Comparison of ENCODE assay signal across 8 cellular contexts in genomic region chr19:58097783-58098681, GRCh38. TPM values are rescaled to one million over a fixed set of nuclear protein-coding genes. Genes with fewer than 3 reads are reported as not detected.
DNase-seq lines count a peak whose midpoint lies in the region; FAIRE-seq and TF ChIP-seq lines count a peak whose summit lies in the region.

TSS of gene ZSCAN18 (minus strand) at chr19:58098231. CDS start at chr19:58090267, 7,964 bp downstream.

- H3K9me3 ChIP-seq in neuron (ENCODE audit: low read length) = peaks cover 39% of the 10 kb centered on the region
- peaks cover 0 to 71% (median 40%) of the 10 kb centered on the region in 4 donors for H3K9me3 ChIP-seq in stomach

- no peak for TF ChIP-seq CTCF in stomach (IDR thresholded peaks at IDR 0.05)

- H3K27me3 ChIP-seq in neuron (ENCODE audit: insufficient read depth, low read length) (no peaks in the 10 kb centered on the region), stomach (no peaks in the 10 kb centered on the region)

- DNase-seq in GM18507 (ENCODE audit: extremely low spot score, insufficient read length, low read depth) = peak; percentile 23
- DNase-seq in HTR-8/SVneo (ENCODE audit: insufficient read length, low spot score) = peak; percentile 94
- DNase-seq in RPMI8226 = peak; percentile 90
- DNase-seq in activated naive CD4-positive, alpha-beta T cell treated with Interleukin-2 at 50 U/mL for 16 hours = peak; percentile 95
- DNase-seq in frontal cortex (ENCODE audit: low spot score in 2 of 2) = peak; percentile 99 to 100
- peak; percentile 96 for DNase-seq in stomach
- no peak for DNase-seq in HT-29 (ENCODE audit: low spot score)

- peak; percentile 39 for TF ChIP-seq EP300 in stomach (IDR thresholded peaks at IDR 0.05)

- peak in 1 of 4 donors; percentile 37 for TF ChIP-seq POLR2A in stomach (IDR thresholded peaks at IDR 0.05)

- 0 to 2% (median 1%) methylated on average over 31 to 67 of the region's 67 CpGs for WGBS in stomach, 5 donors

- H2AFZ ChIP-seq in neuron (ENCODE audit: low read depth, low read length) = peak within 1 kb of the TSS; percentile 52

- H3K4me3 ChIP-seq in neuron (ENCODE audit: low read length) (peak within 1 kb of the TSS; percentile 97), stomach (peak within 1 kb of the TSS; percentile 66 to 96 (median 91))

- H3K36me3 ChIP-seq in neuron (ENCODE audit: insufficient read depth, low read length) (peaks cover 26% of the 10 kb centered on the region), stomach (peaks cover 0 to 34% (median 13%) of the 10 kb centered on the region in 4 donors)

- FAIRE-seq in GM18507 (lab: Jason Lieb, UNC) (no peak), HTR-8/SVneo (lab: Jason Lieb, UNC) (peak; percentile 99), frontal cortex (lab: Jason Lieb, UNC) (peak; percentile 90)

- H3K27ac ChIP-seq in stomach = peak within 1 kb of the TSS; percentile 85 to 97 (median 90)

- intact Hi-C loops in stomach (cut with DNase I; ENCODE audit: low total_unique reads) = no loop called here

- H3K4me1 ChIP-seq in neuron (ENCODE audit: insufficient read depth, low read length) = peaks cover 3% of the 10 kb centered on the region
- H3K4me1 ChIP-seq in stomach = peaks cover 0 to 21% (median 20%) of the 10 kb centered on the region in 4 donors

RNA-seq across cellular contexts. Expression of gene ZSCAN18, which starts in this region (rescaled TPM):
- 95.0 TPM for total RNA-seq in frontal cortex
- 100 to 1,000 TPM in 1 of 5 donors, 10 to 100 TPM in 4; 27.0 to 327 (median 60.6) TPM for total RNA-seq in stomach
- polyA plus RNA-seq in stomach = 10 to 100 TPM; 15.5 to 50.3 (median 35.4) TPM
- not detected in 2 replicates for total RNA-seq in HT-29 (2014; rRNA removed; shearing (Covaris generic))

Comparison
In these comparisons a context has a peak if more than half of its experiments do, and no peak if none do; other contexts are left out.
1. RNA of gene ZSCAN18 (total RNA-seq): 95.0 TPM in frontal cortex (single experiment) and 27.0 to 327 TPM in stomach; not detected in HT-29; every median in the first group is over 10 times any median in the second.